Comparison of ENCODE assay signal across 13 cellular contexts in genomic region chr12:101671839-101672238, GRCh38. TPM values are rescaled to one million over a fixed set of nuclear protein-coding genes. Genes with fewer than 3 reads are reported as not detected.
DNase-seq lines count a peak whose midpoint lies in the region; ATAC-seq lines count a peak whose summit lies in the region.
"Had no signal": no experiment of that assay in that cellular context is flagged by ENCODE, and none has a peak within 500 bp of the region (broad histone marks: within the 10 kb centered on the region; RNA-seq: fewer than 3 reads in every experiment).

No MANE protein-coding gene starts in this region.

- H3K4me1 ChIP-seq in skeletal muscle tissue (ENCODE audit: control insufficient read depth in 3 of 3, insufficient read depth in 3 of 3, low read length in 3 of 3), result peaks cover 5 to 24% (median 22%) of the 10 kb centered on the region in 3 donors
- H3K4me1 ChIP-seq: SJCRH30 had no signal

- CTCF ChIA-PET in T-cell (lab: Charles Lee), result no interaction called here

- POLR2A ChIA-PET in T-cell (lab: Charles Lee), result interaction anchor here in 1 of 2 donors (0.6 kb wide), 1 partner anchor 131 kb away, joined by 3 read pairs; no protein-coding TSS in a partner anchor

- peak overlapping the region; percentile 39 for H3K27ac Mint-ChIP-seq in activated T-cell treated with anti-CD3 and anti-CD28 coated beads, Interleukin-2, amount 50 U/mL, for 24 hours
- peak overlapping the region; percentile 89 to 91 for H3K27ac Mint-ChIP-seq in T-cell
- H3K27ac Mint-ChIP-seq: dendritic cell treated with granulocyte-macrophage colony-stimulating factor and Interleukin-4, amounts not matched to agents 40 ng/mL and 50 ng/mL, for 4 days had no signal

- H3K4me1 Mint-ChIP-seq in activated T-cell treated with anti-CD3 and anti-CD28 coated beads, Interleukin-2, amount 50 U/mL, for 24 hours (ENCODE audit: low read depth), result peaks cover 21% of the 10 kb centered on the region
- peaks cover 19 to 24% (median 22%) of the 10 kb centered on the region in 3 donors for H3K4me1 Mint-ChIP-seq in T-cell

- H3K27ac ChIP-seq in skeletal muscle tissue (ENCODE audit: low read depth, low read length), result peak overlapping the region; percentile 22
- H3K27ac ChIP-seq: SJCRH30 had no signal

- no peak for DNase-seq in activated T-cell treated with anti-CD3 and anti-CD28 coated beads, Interleukin-2, amount 50 U/mL, for 24 hours
- DNase-seq in activated T-cell treated with anti-CD3 and anti-CD28 coated beads for 4 hours (no peak), T-cell (peak in 1 of 34 experiments; percentile 1), activated gamma-delta T cell treated with Interleukin-2 at 50 U/mL for 16 hours (no peak), AG08396 (ENCODE audit: low spot score) (no peak), NCI-H345 treated with DMSO at 0.1 percent for 48 hours (lab: John Stamatoyannopoulos, UW; ENCODE audit: unreplicated experiment) (no peak)
- DNase-seq: glutamatergic neuron, SJCRH30 had no signal

- ATAC-seq in GM21786 (IDR thresholded peaks at IDR 0.05; ENCODE audit: unreplicated experiment), result peak; percentile 11
- ATAC-seq in T-cell (replicated peaks in 1 of 4), result no peak
- ATAC-seq: HCT116 had no signal

- no peak overlapping the region for H3K4me3 ChIP-seq in skeletal muscle tissue (ENCODE audit: low read length in 3 of 3)
- H3K4me3 ChIP-seq: SJCRH30, stomach had no signal

- no peaks in the 10 kb centered on the region for H3K9me3 Mint-ChIP-seq in activated T-cell treated with anti-CD3 and anti-CD28 coated beads, Interleukin-2, amount 50 U/mL, for 24 hours
- H3K9me3 Mint-ChIP-seq in T-cell, result no peaks in the 10 kb centered on the region
- H3K9me3 Mint-ChIP-seq: dendritic cell treated with granulocyte-macrophage colony-stimulating factor and Interleukin-4, amounts not matched to agents 40 ng/mL and 50 ng/mL, for 4 days had no signal

- peak overlapping the region in 1 of 3 donors; percentile 1 for H3K9ac ChIP-seq in skeletal muscle tissue (ENCODE audit: low read depth in 1 of 3, low read length in 3 of 3)

- no peaks in the 10 kb centered on the region for H3K9me3 ChIP-seq in skeletal muscle tissue (ENCODE audit: control insufficient read depth in 3 of 3, low read length in 3 of 3)
- H3K9me3 ChIP-seq: SJCRH30, stomach had no signal

- no peaks in the 10 kb centered on the region for H3K36me3 Mint-ChIP-seq in activated T-cell treated with anti-CD3 and anti-CD28 coated beads, Interleukin-2, amount 50 U/mL, for 24 hours (ENCODE audit: low read depth)
- H3K36me3 Mint-ChIP-seq in T-cell, result no peaks in the 10 kb centered on the region

- no peaks in the 10 kb centered on the region for H3K27me3 Mint-ChIP-seq in activated T-cell treated with anti-CD3 and anti-CD28 coated beads, Interleukin-2, amount 50 U/mL, for 24 hours
- H3K27me3 Mint-ChIP-seq in T-cell, result peaks cover 0 to 1% of the 10 kb centered on the region in 2 donors
- H3K27me3 Mint-ChIP-seq: dendritic cell treated with granulocyte-macrophage colony-stimulating factor and Interleukin-4, amounts not matched to agents 40 ng/mL and 50 ng/mL, for 4 days had no signal

- H3K36me3 ChIP-seq in skeletal muscle tissue (ENCODE audit: control insufficient read depth in 3 of 3, insufficient read depth in 3 of 3, low read length in 3 of 3), result peaks cover 63 to 89% (median 79%) of the 10 kb centered on the region in 3 donors
- H3K36me3 ChIP-seq: SJCRH30, stomach had no signal

- H3K4me3 Mint-ChIP-seq in activated T-cell treated with anti-CD3 and anti-CD28 coated beads, Interleukin-2, amount 50 U/mL, for 24 hours, result no peak overlapping the region
- H3K4me3 Mint-ChIP-seq in T-cell, result peak overlapping the region in 1 of 3 donors; percentile 45
- H3K4me3 Mint-ChIP-seq: dendritic cell treated with granulocyte-macrophage colony-stimulating factor and Interleukin-4, amounts not matched to agents 40 ng/mL and 50 ng/mL, for 4 days had no signal

- H3K27me3 ChIP-seq in skeletal muscle tissue (ENCODE audit: control insufficient read depth in 3 of 3, insufficient read depth in 3 of 3, low read length in 3 of 3), result no peaks in the 10 kb centered on the region
- H3K27me3 ChIP-seq: SJCRH30, stomach had no signal

RNA-seq across cellular contexts. Expression of gene CHPT1, which starts 25.6 kb away (rescaled TPM):
- total RNA-seq in T-cell, result 10 to 100 TPM in 4 of 5 donors, 1 to 10 TPM in 1; 9.8 to 13.8 (median 11.9) TPM
- total RNA-seq in skeletal muscle tissue, result 18.3 TPM
